Comparison of ENCODE assay signal across 19 cellular contexts in genomic region chr16:88732172-88732960, GRCh38. TPM values are rescaled to one million over a fixed set of nuclear protein-coding genes. Genes with fewer than 3 reads are reported as not detected.
DNase-seq lines count a peak whose midpoint lies in the region; ATAC-seq, FAIRE-seq and TF ChIP-seq lines count a peak whose summit lies in the region.
"Had no signal": no experiment of that assay in that cellular context is flagged by ENCODE, and none has a peak within 500 bp of the region (broad histone marks: within the 10 kb centered on the region; RNA-seq: fewer than 3 reads in every experiment).

No MANE protein-coding gene starts in this region.

- peak overlapping the region in 1 of 2 experiments; percentile 14; a peak in 1 of 6 replicates for H3K27ac ChIP-seq in A549
- no peak overlapping the region for H3K27ac ChIP-seq in K562 (ENCODE audit: extremely low read depth, low read depth, low read length)
- H3K27ac ChIP-seq: ovary, suprapubic skin had no signal

- H3K9me1 ChIP-seq in K562 (ENCODE audit: control insufficient read depth, insufficient read depth, low read length), result no peaks in the 10 kb centered on the region

- 88% methylated on average over 21 of the region's 30 CpGs for WGBS in A549 (ENCODE audit: missing lambda C conversion rate)
- WGBS in K562 (ENCODE audit: insufficient coverage, low coverage, missing lambda C conversion rate), result 84% methylated on average over 26 of the region's 30 CpGs

- DNase-seq in DMS53 (lab: John Stamatoyannopoulos, UW) (peak; percentile 48), DMS53 treated with DMSO at 0.1 percent for 48 hours (lab: John Stamatoyannopoulos, UW; ENCODE audit: unreplicated experiment) (no peak), A549 (ENCODE audit: low read depth in 1 of 2, low spot score in 1 of 2) (peak; percentile 32 to 86), NCI-H2171 (lab: John Stamatoyannopoulos, UW) (peak; percentile 44), K562 (ENCODE audit: extremely low read depth in 1 of 4, low spot score in 3 of 4) (no peak), NCI-H146 treated with DMSO at 0.1 percent for 48 hours (lab: John Stamatoyannopoulos, UW; ENCODE audit: unreplicated experiment) (no peak), posterior vena cava (ENCODE audit: low spot score) (no peak), foreskin fibroblast (no peak)
- DNase-seq: 8988T; activated CD4-positive, alpha-beta T cell treated with anti-CD3 and anti-CD28 coated beads for 48 hours; activated naive CD4-positive, alpha-beta T cell treated with anti-CD3 and anti-CD28 coated beads, Interleukin-2, amount 50 U/mL, for 16 hours; KG1; NCI-H526; ovary had no signal

- TF ChIP-seq RAD21 in A549 (conservative IDR thresholded peaks at IDR 0.05 in 1 of 2, IDR thresholded peaks at IDR 0.05 in 1 of 2) (no peak), K562 (CRISPR knock-in tag; conservative IDR thresholded peaks at IDR 0.05 in 1 of 2, IDR thresholded peaks at IDR 0.05 in 1 of 2) (no peak)

- CTCF ChIA-PET in A549 (lab: Yijun Ruan, JAX) (interaction anchor here (0.9 to 21.2 kb wide), 2 partner anchors 15 to 26 kb away, joined by 3 to 596 read pairs; no protein-coding TSS in a partner anchor), K562 (lab: Yijun Ruan, JAX; ENCODE audit: low intra/inter-chr PET ratio) (interaction anchor here (0.6 kb wide), 1 partner anchor 16 kb away, joined by 3 read pairs; no protein-coding TSS in a partner anchor)

- ATAC-seq in A549 (peak; percentile 23 to 73; a peak in 5 of 6 replicates), K562 (peak; percentile 30; the same call in 2 of the 3 replicates)

- H3K4me3 ChIP-seq in A549, result no peak overlapping the region
- H3K4me3 ChIP-seq in K562, result no peak overlapping the region
- H3K4me3 ChIP-seq in foreskin fibroblast (ENCODE audit: low read depth in 1 of 2, low read length in 2 of 2), result no peak overlapping the region
- H3K4me3 ChIP-seq: lung, ovary, suprapubic skin had no signal

- H3K4me1 ChIP-seq in A549, result peaks cover 11% of the 10 kb centered on the region
- peaks cover 0 to 73% of the 10 kb centered on the region in 2 experiments; a peak in 2 of 5 replicates for H3K4me1 ChIP-seq in K562 (replicated peaks in 1 of 2; ENCODE audit: control insufficient read depth in 2 of 2, insufficient read depth in 2 of 2, low read length in 2 of 2)

- no peak overlapping the region for H2AFZ ChIP-seq in K562 (ENCODE audit: low read depth, low read length)

- peaks cover 7% of the 10 kb centered on the region; the same call in 2 of the 3 replicates for H3K79me2 ChIP-seq in K562 (ENCODE audit: control insufficient read depth, insufficient read depth, low read length)

- H3K9me3 ChIP-seq in A549, result no peaks in the 10 kb centered on the region
- H3K9me3 ChIP-seq in K562 (replicated peaks; ENCODE audit: control insufficient read depth, insufficient read depth, low read depth, low read length), result no peaks in the 10 kb centered on the region
- H3K9me3 ChIP-seq: ovary, suprapubic skin had no signal

- H3K4me2 ChIP-seq in A549 (no peak overlapping the region), K562 (ENCODE audit: insufficient read depth, low read length) (no peak overlapping the region)

- in situ Hi-C loops in K562 (cut with MboI), result no loop called here

- BruUV-seq in K562 (replicated peaks; lab: Mats Ljungman, UMichigan), result no TSS peak

- TF ChIP-seq POLR2A in A549 (IDR thresholded peaks at IDR 0.05; ENCODE audit: low read length), result no peak
- TF ChIP-seq POLR2A in K562 (conservative IDR thresholded peaks at IDR 0.05), result no peak

- TF ChIP-seq CTCF in A549 (IDR thresholded peaks at IDR 0.05) (no peak), K562 (IDR thresholded peaks at IDR 0.05 in 2 of 3, conservative IDR thresholded peaks at IDR 0.05 in 1 of 3; ENCODE audit: insufficient read depth in 2 of 3, low read depth in 1 of 3, low read length in 3 of 3) (no peak), foreskin fibroblast (IDR thresholded peaks at IDR 0.05; ENCODE audit: low read depth, low read length) (no peak)

- intact Hi-C loops in K562 (cut with micrococcal nuclease) (no loop called here), posterior vena cava (cut with DNase I) (loop anchor here in 1 of 2 donors (10.0 kb wide), 1 partner anchor 432 kb away; no protein-coding TSS in a partner anchor)

- TF ChIP-seq EP300 in A549 (IDR thresholded peaks at IDR 0.05) (no peak), K562 (IDR thresholded peaks at IDR 0.05; ENCODE audit: low read length) (no peak)

- no peak overlapping the region for H3K9ac ChIP-seq in K562 (ENCODE audit: insufficient read depth in 1 of 2, low read depth in 2 of 2, low read length in 2 of 2)

- FAIRE-seq in A549 (lab: Jason Lieb, UNC) (no peak), K562 (lab: Jason Lieb, UNC) (no peak)
- FAIRE-seq: astrocyte, D721Med had no signal

- peaks cover 8% of the 10 kb centered on the region for H4K20me1 ChIP-seq in K562 (replicated peaks; ENCODE audit: control insufficient read depth, insufficient read depth, low read length)

- H3K27me3 ChIP-seq in K562 (ENCODE audit: control insufficient read depth in 2 of 2, insufficient read depth in 2 of 2, low read length in 2 of 2), result no peaks in the 10 kb centered on the region
- H3K27me3 ChIP-seq: ovary, suprapubic skin had no signal

- peaks cover 85% of the 10 kb centered on the region for H3K36me3 ChIP-seq in K562 (ENCODE audit: control insufficient read depth, insufficient read depth, low read length)
- H3K36me3 ChIP-seq: ovary had no signal

- POLR2A ChIA-PET in A549 (lab: Yijun Ruan, JAX) (no interaction called here), K562 (lab: Yijun Ruan, JAX) (no interaction called here)

RNA-seq across cellular contexts. Expression of gene CTU2, which starts 26.1 kb away (rescaled TPM):
- polyA plus RNA-seq in A549 (2011; rRNA removed) (12.9 and 16.4 TPM in 2 replicates), A549 (2017; fragmentation: RNase III; extraction: RNeasy Plus Mini Kit Qiagen cat#74134 plus additional on column Dnase treatment) (20.9 to 22.3 TPM (median 21.8 TPM) in 3 replicates), K562 (2011; rRNA removed) (23.2 and 30.1 TPM in 2 replicates), K562 (2014; fragmentation: Illumina TruSeq; extraction: Trizol) (17.7 and 46.9 TPM in 2 replicates), K562 (2014; fragmentation: Nextera tagmentation; extraction: Ambion mirVana) (1 to 10 TPM; 1.3 to 3.0 TPM), K562 (2014; rRNA removed) (63.4 and 76.6 TPM in 2 replicates)
- polyA plus RNA-seq in A549 (2012; cell fraction: cytosol; rRNA removed), result 30.3 and 39.9 TPM in 2 replicates
- 80.2 and 91.9 TPM in 2 replicates for polyA plus RNA-seq in A549 (2012; cell fraction: nucleus; rRNA removed)
- polyA minus RNA-seq in A549 (2011; rRNA and poly(A)+ RNA removed), result 16.8 and 21.7 TPM in 2 replicates
- total RNA-seq in K562 (2011; cell fraction: chromatin; rRNA removed; ENCODE audit: low replicate concordance), result 45.3 and 159 TPM in 2 replicates
- total RNA-seq in K562 (2011; cell fraction: nucleolus; rRNA removed), result 114 and 148 TPM in 2 replicates
- total RNA-seq in K562 (2011; cell fraction: nucleoplasm; rRNA removed), result 48.7 and 66.7 TPM in 2 replicates
- total RNA-seq in K562 (2014; rRNA removed) (55.4 and 68.9 TPM in 2 replicates), K562 (2014; rRNA removed; fragmentation: Illumina TruSeq; extraction: Trizol) (7.2 and 11.9 TPM in 2 replicates), K562 (2015; rRNA removed; fragmentation: Illumina TruSeq; extraction: Trizol) (41.1 and 49.2 TPM in 2 replicates), K562 (2021) (105 and 106 TPM in 2 replicates), posterior vena cava (10 to 100 TPM; 17.2 to 20.4 TPM)
- 40.2 and 96.8 TPM in 2 replicates for polyA plus RNA-seq in K562 (2011; cell fraction: cytosol; rRNA removed)
- 102 and 136 TPM in 2 replicates for polyA plus RNA-seq in K562 (2011; cell fraction: nucleus; rRNA removed)
- 34.1 and 51.7 TPM in 2 replicates for polyA plus RNA-seq in K562 (2012)
- polyA minus RNA-seq in K562 (2011; rRNA and poly(A)+ RNA removed), result 9.4 and 14.4 TPM in 2 replicates
- 48.0 and 51.1 TPM in 2 replicates for polyA minus RNA-seq in K562 (2011; cell fraction: cytosol; rRNA and poly(A)+ RNA removed)
- 40.7 and 44.1 TPM in 2 replicates for polyA minus RNA-seq in K562 (2011; cell fraction: nucleus; rRNA and poly(A)+ RNA removed)

RNA-seq across cellular contexts. Expression of gene RNF166, which starts 26.2 kb away (rescaled TPM):
- polyA plus RNA-seq in A549 (2011; rRNA removed) (7.9 and 9.4 TPM in 2 replicates), A549 (2017; fragmentation: RNase III; extraction: RNeasy Plus Mini Kit Qiagen cat#74134 plus additional on column Dnase treatment) (10.4 to 11.6 TPM (median 11.6 TPM) in 3 replicates), K562 (2011; rRNA removed) (26.5 and 37.4 TPM in 2 replicates), K562 (2014; fragmentation: Illumina TruSeq; extraction: Trizol) (12.7 and 27.9 TPM in 2 replicates), K562 (2014; fragmentation: Nextera tagmentation; extraction: Ambion mirVana) (under 1 TPM; 0.56 to 0.96 TPM), K562 (2014; rRNA removed) (59.4 and 65.6 TPM in 2 replicates)
- 21.5 and 29.0 TPM in 2 replicates for polyA plus RNA-seq in A549 (2012; cell fraction: cytosol; rRNA removed)
- 51.0 and 68.4 TPM in 2 replicates for polyA plus RNA-seq in A549 (2012; cell fraction: nucleus; rRNA removed)
- 9.8 and 16.2 TPM in 2 replicates for polyA minus RNA-seq in A549 (2011; rRNA and poly(A)+ RNA removed)
- 58.8 and 182 TPM in 2 replicates for total RNA-seq in K562 (2011; cell fraction: chromatin; rRNA removed; ENCODE audit: low replicate concordance)
- 89.5 and 92.7 TPM in 2 replicates for total RNA-seq in K562 (2011; cell fraction: nucleolus; rRNA removed)
- total RNA-seq in K562 (2011; cell fraction: nucleoplasm; rRNA removed), result 60.1 and 64.4 TPM in 2 replicates
- total RNA-seq in K562 (2014; rRNA removed) (46.9 and 61.6 TPM in 2 replicates), K562 (2014; rRNA removed; fragmentation: Illumina TruSeq; extraction: Trizol) (6.1 and 7.3 TPM in 2 replicates), K562 (2015; rRNA removed; fragmentation: Illumina TruSeq; extraction: Trizol) (19.5 and 22.3 TPM in 2 replicates), K562 (2021) (60.3 and 61.2 TPM in 2 replicates), posterior vena cava (10 to 100 TPM; 16.8 to 19.0 TPM)
- polyA plus RNA-seq in K562 (2011; cell fraction: cytosol; rRNA removed), result 37.8 and 90.9 TPM in 2 replicates
- 118 and 185 TPM in 2 replicates for polyA plus RNA-seq in K562 (2011; cell fraction: nucleus; rRNA removed)
- 23.8 and 39.8 TPM in 2 replicates for polyA plus RNA-seq in K562 (2012)
- 7.0 and 12.0 TPM in 2 replicates for polyA minus RNA-seq in K562 (2011; rRNA and poly(A)+ RNA removed)
- polyA minus RNA-seq in K562 (2011; cell fraction: cytosol; rRNA and poly(A)+ RNA removed), result 41.2 and 44.5 TPM in 2 replicates
- 33.4 and 39.2 TPM in 2 replicates for polyA minus RNA-seq in K562 (2011; cell fraction: nucleus; rRNA and poly(A)+ RNA removed)

RNA-seq across cellular contexts. Expression of gene SNAI3, which starts 46.1 kb away (rescaled TPM):
- polyA plus RNA-seq in A549 (2011; rRNA removed), result not detected in 2 replicates
- 0.05 TPM in 1 of 2 replicates, not detected in the other for polyA plus RNA-seq in A549 (2012; cell fraction: cytosol; rRNA removed)
- 0.07 TPM in 1 of 2 replicates, not detected in the other for polyA plus RNA-seq in A549 (2012; cell fraction: nucleus; rRNA removed)
- polyA plus RNA-seq in A549 (2017; fragmentation: RNase III; extraction: RNeasy Plus Mini Kit Qiagen cat#74134 plus additional on column Dnase treatment), result 0.05 to 0.08 TPM in 2 of 3 replicates, not detected in the other
- polyA minus RNA-seq in A549 (2011; rRNA and poly(A)+ RNA removed), result not detected in 2 replicates
- total RNA-seq in K562 (2011; cell fraction: chromatin; rRNA removed; ENCODE audit: low replicate concordance), result 0.79 and 2.9 TPM in 2 replicates
- 3.2 and 3.7 TPM in 2 replicates for total RNA-seq in K562 (2011; cell fraction: nucleolus; rRNA removed)
- 0.95 and 1.1 TPM in 2 replicates for total RNA-seq in K562 (2011; cell fraction: nucleoplasm; rRNA removed)
- total RNA-seq in K562 (2014; rRNA removed), result 2.7 and 4.1 TPM in 2 replicates
- total RNA-seq in K562 (2014; rRNA removed; fragmentation: Illumina TruSeq; extraction: Trizol), result 0.15 and 0.19 TPM in 2 replicates
- 0.72 and 0.87 TPM in 2 replicates for total RNA-seq in K562 (2015; rRNA removed; fragmentation: Illumina TruSeq; extraction: Trizol)
- 2.5 and 3.1 TPM in 2 replicates for total RNA-seq in K562 (2021)
- polyA plus RNA-seq in K562 (2011; rRNA removed), result 0.88 and 3.0 TPM in 2 replicates
- polyA plus RNA-seq in K562 (2011; cell fraction: cytosol; rRNA removed), result 3.2 and 5.5 TPM in 2 replicates
- 2.9 and 3.8 TPM in 2 replicates for polyA plus RNA-seq in K562 (2011; cell fraction: nucleus; rRNA removed)
- polyA plus RNA-seq in K562 (2012), result 0.95 and 1.2 TPM in 2 replicates
- 0.70 and 1.9 TPM in 2 replicates for polyA plus RNA-seq in K562 (2014; fragmentation: Illumina TruSeq; extraction: Trizol)
- polyA plus RNA-seq in K562 (2014; fragmentation: Nextera tagmentation; extraction: Ambion mirVana), result under 1 TPM in 1 of 2 experiments, not detected in 1; 0.04 TPM
- polyA plus RNA-seq in K562 (2014; rRNA removed), result 1.5 and 2.1 TPM in 2 replicates
- polyA minus RNA-seq in K562 (2011; rRNA and poly(A)+ RNA removed), result 0.42 and 0.87 TPM in 2 replicates
- 1.9 and 3.5 TPM in 2 replicates for polyA minus RNA-seq in K562 (2011; cell fraction: cytosol; rRNA and poly(A)+ RNA removed)
- polyA minus RNA-seq in K562 (2011; cell fraction: nucleus; rRNA and poly(A)+ RNA removed), result 1.5 and 2.3 TPM in 2 replicates
- total RNA-seq in posterior vena cava, result under 1 TPM; 0.43 to 0.56 TPM
- polyA plus RNA-seq: BJ had no signal

RNA-seq across cellular contexts. Expression of gene PIEZO1, which starts 52.7 kb away (rescaled TPM):
- polyA plus RNA-seq in A549 (2011; rRNA removed) (26.1 and 35.9 TPM in 2 replicates), A549 (2017; fragmentation: RNase III; extraction: RNeasy Plus Mini Kit Qiagen cat#74134 plus additional on column Dnase treatment) (78.3 to 84.7 TPM (median 79.1 TPM) in 3 replicates), K562 (2011; rRNA removed) (131 and 170 TPM in 2 replicates), K562 (2014; fragmentation: Illumina TruSeq; extraction: Trizol) (146 and 201 TPM in 2 replicates), K562 (2014; fragmentation: Nextera tagmentation; extraction: Ambion mirVana) (1 to 10 TPM; 3.6 to 9.6 TPM), K562 (2014; rRNA removed) (319 and 383 TPM in 2 replicates)
- polyA plus RNA-seq in A549 (2012; cell fraction: cytosol; rRNA removed), result 141 and 172 TPM in 2 replicates
- 630 and 946 TPM in 2 replicates for polyA plus RNA-seq in A549 (2012; cell fraction: nucleus; rRNA removed)
- 43.0 and 54.8 TPM in 2 replicates for polyA minus RNA-seq in A549 (2011; rRNA and poly(A)+ RNA removed)
- 759 and 2,233 TPM in 2 replicates for total RNA-seq in K562 (2011; cell fraction: chromatin; rRNA removed; ENCODE audit: low replicate concordance)
- 1,565 and 1,591 TPM in 2 replicates for total RNA-seq in K562 (2011; cell fraction: nucleolus; rRNA removed)
- 1,027 and 1,219 TPM in 2 replicates for total RNA-seq in K562 (2011; cell fraction: nucleoplasm; rRNA removed)
- total RNA-seq in K562 (2014; rRNA removed) (213 and 305 TPM in 2 replicates), K562 (2014; rRNA removed; fragmentation: Illumina TruSeq; extraction: Trizol) (44.5 and 45.2 TPM in 2 replicates), K562 (2015; rRNA removed; fragmentation: Illumina TruSeq; extraction: Trizol) (97.9 and 113 TPM in 2 replicates), K562 (2021) (354 and 432 TPM in 2 replicates), posterior vena cava (100 to 1,000 TPM in 1 of 2 donors, 10 to 100 TPM in 1; 99.3 to 103 TPM)
- 143 and 281 TPM in 2 replicates for polyA plus RNA-seq in K562 (2011; cell fraction: cytosol; rRNA removed)
- polyA plus RNA-seq in K562 (2011; cell fraction: nucleus; rRNA removed), result 1,334 and 2,777 TPM in 2 replicates
- polyA plus RNA-seq in K562 (2012), result 266 and 440 TPM in 2 replicates
- polyA minus RNA-seq in K562 (2011; rRNA and poly(A)+ RNA removed), result 56.6 and 97.2 TPM in 2 replicates
- 155 and 200 TPM in 2 replicates for polyA minus RNA-seq in K562 (2011; cell fraction: cytosol; rRNA and poly(A)+ RNA removed)
- polyA minus RNA-seq in K562 (2011; cell fraction: nucleus; rRNA and poly(A)+ RNA removed), result 321 and 450 TPM in 2 replicates

Comparison
In these comparisons a context has a peak if more than half of its experiments do, and no peak if none do; other contexts are left out.
1. DNase-seq: peak in DMS53 (single experiment), A549 (2 of 2) and NCI-H2171 (single experiment); none in DMS53 treated with DMSO at 0.1 percent for 48 hours (single experiment), K562 (0 of 4), NCI-H146 treated with DMSO at 0.1 percent for 48 hours (single experiment), posterior vena cava (single experiment) and foreskin fibroblast (0 of 2).